Comparison of ENCODE assay signal across 7 cellular contexts in genomic region chr13:31538067-31539042, GRCh38.
DNase-seq lines count a peak whose midpoint lies in the region; ATAC-seq, FAIRE-seq and TF ChIP-seq lines count a peak whose summit lies in the region.

No MANE protein-coding gene starts in this region.

- DNase-seq in H54 (ENCODE audit: insufficient read length, low spot score) (peak; percentile 2), epithelial cell of proximal tubule (ENCODE audit: low read depth) (no peak), smooth muscle cell (lab: John Stamatoyannopoulos, UW; ENCODE audit: unreplicated experiment) (no peak), lower leg skin (ENCODE audit: low spot score in 2 of 2) (no peak)

- H3K9ac ChIP-seq in OCI-LY3 (ENCODE audit: low read length) = no peak overlapping the region
- H3K9ac ChIP-seq in smooth muscle cell (ENCODE audit: low read depth) = no peak overlapping the region

- H4K20me1 ChIP-seq in OCI-LY3 (ENCODE audit: insufficient read depth, low read length) (no peaks in the 10 kb centered on the region), smooth muscle cell (ENCODE audit: low read depth) (no peaks in the 10 kb centered on the region)

- H3K27ac ChIP-seq in OCI-LY3 (ENCODE audit: low read length) = no peak overlapping the region; the same call in 1 of the 2 replicates
- H3K27ac ChIP-seq in smooth muscle cell (ENCODE audit: low read depth) = no peak overlapping the region

- H3K4me1 ChIP-seq in OCI-LY3 (ENCODE audit: low read length) (peaks cover 46% of the 10 kb centered on the region), smooth muscle cell (ENCODE audit: low read depth) (no peaks in the 10 kb centered on the region)

- no peaks in the 10 kb centered on the region for H3K79me2 ChIP-seq in OCI-LY3 (ENCODE audit: low read length)
- H3K79me2 ChIP-seq in smooth muscle cell (ENCODE audit: low read depth) = no peaks in the 10 kb centered on the region

- FAIRE-seq in H54 (lab: Jason Lieb, UNC) = no peak

- H2AFZ ChIP-seq in OCI-LY3 (ENCODE audit: low read depth, low read length) = no peak overlapping the region
- no peak overlapping the region for H2AFZ ChIP-seq in smooth muscle cell (ENCODE audit: low read depth)

- no peaks in the 10 kb centered on the region for H3F3A ChIP-seq in smooth muscle cell (ENCODE audit: low read depth)

- H3K4me2 ChIP-seq in OCI-LY3 (ENCODE audit: low read length) = peak overlapping the region; percentile 33
- no peak overlapping the region for H3K4me2 ChIP-seq in smooth muscle cell

- H3K9me3 ChIP-seq in OCI-LY3 (ENCODE audit: insufficient read depth, low read length) = no peaks in the 10 kb centered on the region
- H3K9me3 ChIP-seq in smooth muscle cell (replicated peaks; ENCODE audit: low read depth) = no peaks in the 10 kb centered on the region

- H3K36me3 ChIP-seq in OCI-LY3 (replicated peaks; ENCODE audit: low read depth, low read length) (no peaks in the 10 kb centered on the region), smooth muscle cell (ENCODE audit: low read depth) (no peaks in the 10 kb centered on the region)

- 50% methylated on average over 6 of the region's 6 CpGs for WGBS in smooth muscle cell (ENCODE audit: low lambda C conversion rate)
- 35 to 36% methylated on average over 6 of the region's 6 CpGs for WGBS in lower leg skin, 2 donors

- peak; percentile 63 for TF ChIP-seq CTCF in OCI-LY3 (IDR thresholded peaks at IDR 0.05; ENCODE audit: low read depth, low read length)
- TF ChIP-seq CTCF in epithelial cell of proximal tubule (conservative IDR thresholded peaks at IDR 0.05; ENCODE audit: low read depth, low read length) = peak; percentile 59
- peak; percentile 45 for TF ChIP-seq CTCF in smooth muscle cell (IDR thresholded peaks at IDR 0.05; ENCODE audit: borderline replicate concordance, insufficient read depth, poor library complexity, severe bottlenecking)
- TF ChIP-seq CTCF in lower leg skin (IDR thresholded peaks at IDR 0.05) = no peak

- intact Hi-C loops in lower leg skin (cut with DNase I; ENCODE audit: low total_unique reads) = no loop called here

- ATAC-seq in HG03378 (IDR thresholded peaks at IDR 0.05; ENCODE audit: unreplicated experiment) = no peak
- no peak for ATAC-seq in HG02571 (IDR thresholded peaks at IDR 0.05; ENCODE audit: unreplicated experiment)

- H3K4me3 ChIP-seq in OCI-LY3 (ENCODE audit: low read length) (no peak overlapping the region), epithelial cell of proximal tubule (ENCODE audit: low read depth, low read length) (no peak overlapping the region), smooth muscle cell (no peak overlapping the region), lower leg skin (ENCODE audit: low read depth, poor library complexity, severe bottlenecking) (no peak overlapping the region)

- TF ChIP-seq POLR2A in H54 (IDR thresholded peaks at IDR 0.05; ENCODE audit: low read depth, low read length) (no peak), lower leg skin (IDR thresholded peaks at IDR 0.05) (no peak)

- H3K27me3 ChIP-seq in OCI-LY3 (ENCODE audit: low read depth, low read length) (no peaks in the 10 kb centered on the region), smooth muscle cell (ENCODE audit: low read depth) (peaks cover 16% of the 10 kb centered on the region)

Comparison
In these comparisons a context has a peak if more than half of its experiments do, and no peak if none do; other contexts are left out.
1. CTCF ChIP-seq: peak in OCI-LY3 (single experiment), epithelial cell of proximal tubule (single experiment) and smooth muscle cell (single experiment); none in lower leg skin (0 of 3).